Comparison of ENCODE assay signal across 14 cellular contexts in genomic region chr14:100679707-100680438, GRCh38. TPM values are rescaled to one million over a fixed set of nuclear protein-coding genes. Genes with fewer than 3 reads are reported as not detected.
DNase-seq lines count a peak whose midpoint lies in the region; ATAC-seq and TF ChIP-seq lines count a peak whose summit lies in the region.
"Had no signal": no experiment of that assay in that cellular context is flagged by ENCODE, and none has a peak within 500 bp of the region (broad histone marks: within the 10 kb centered on the region; RNA-seq: fewer than 3 reads in every experiment).

No MANE protein-coding gene starts in this region.

- no peaks in the 10 kb centered on the region for H3K9me3 Mint-ChIP-seq in activated T-cell treated with anti-CD3 and anti-CD28 coated beads, Interleukin-2, amount 50 U/mL, for 72 hours

- H4K8ac ChIP-seq in neuronal stem cell (ENCODE audit: low read depth, low read length) = peak overlapping the region; percentile 19

- intact Hi-C loops in posterior cingulate gyrus (cut with DNase I) = no loop called here

- peak overlapping the region; percentile 17 for H3K4ac ChIP-seq in neuronal stem cell (ENCODE audit: low read length)

- POLR2A ChIA-PET in AG04449 (lab: Yijun Ruan, JAX) = interaction anchor here (0.6 kb wide), 1 partner anchor 13 kb away, joined by 3 read pairs; no protein-coding TSS in a partner anchor

- DNase-seq in AG04449 (ENCODE audit: low read depth, low spot score) (peak; percentile 37), NB4 (ENCODE audit: low read depth) (peak; percentile 50), fibroblast of the aortic adventitia (ENCODE audit: low read depth) (peak; percentile 62), neuronal stem cell (ENCODE audit: low spot score) (no peak), DMS114 treated with DMSO at 0.1 percent for 48 hours (lab: John Stamatoyannopoulos, UW; ENCODE audit: unreplicated experiment) (no peak), posterior cingulate gyrus (no peak)
- DNase-seq in activated T-cell treated with anti-CD3 and anti-CD28 coated beads, Interleukin-2, amount 50 U/mL, for 72 hours = no peak
- DNase-seq: NCI-H2029 treated with DMSO at 0.1 percent for 48 hours; stimulated activated CD4-positive, alpha-beta T cell treated with anti-CD3 and anti-CD28 coated beads, Interleukin-4, amount 100 ng/mL, for 4 hours had no signal

- CTCF ChIA-PET in AG04449 (lab: Yijun Ruan, JAX) = interaction anchor here (0.9 to 10.3 kb wide), 5 partner anchors 9 to 296 kb away, joined by 4 to 121 read pairs (median 4); no protein-coding TSS in a partner anchor

- H3K27me3 ChIP-seq in neuronal stem cell (ENCODE audit: control insufficient read depth in 3 of 3, insufficient read depth in 3 of 3, low read depth in 1 of 3, low read length in 3 of 3) = peaks cover 0 to 5% (median 0%) of the 10 kb centered on the region in 3 experiments
- H3K27me3 ChIP-seq: BE2C had no signal

- ATAC-seq in GM18909 (IDR thresholded peaks at IDR 0.05; ENCODE audit: poor library complexity, unreplicated experiment) = no peak
- ATAC-seq in activated T-cell treated with anti-CD3 and anti-CD28 coated beads, Interleukin-2, amount 50 U/mL, for 72 hours (replicated peaks in 1 of 2) = no peak
- ATAC-seq: left colon had no signal

- no peaks in the 10 kb centered on the region for H3K27me3 Mint-ChIP-seq in activated T-cell treated with anti-CD3 and anti-CD28 coated beads, Interleukin-2, amount 50 U/mL, for 72 hours (ENCODE audit: low read depth)

- peak overlapping the region; percentile 95 for H2BK12ac ChIP-seq in neuronal stem cell (ENCODE audit: low read length)

- TF ChIP-seq CTCF in AG04449 (IDR thresholded peaks at IDR 0.05; ENCODE audit: insufficient read depth, low read length, missing control alignments) (peak; percentile 53), NB4 (IDR thresholded peaks at IDR 0.05; ENCODE audit: low read depth, low read length) (no peak), fibroblast of the aortic adventitia (IDR thresholded peaks at IDR 0.05; ENCODE audit: insufficient read depth, low read length) (peak; percentile 19)

- H2AK5ac ChIP-seq in neuronal stem cell (ENCODE audit: low read depth, low read length) = peak overlapping the region; percentile 90

- no peak overlapping the region for H3K27ac ChIP-seq in neuronal stem cell (replicated peaks; ENCODE audit: low read length)

- H3K18ac ChIP-seq in neuronal stem cell (ENCODE audit: low read length) = peak overlapping the region; percentile 88

- no peak overlapping the region for H3K4me3 Mint-ChIP-seq in activated T-cell treated with anti-CD3 and anti-CD28 coated beads, Interleukin-2, amount 50 U/mL, for 72 hours

- WGBS in neuronal stem cell (ENCODE audit: extremely low coverage in 2 of 2, insufficient read length in 2 of 2, insufficient replicate concordance in 1 of 2), 2 donors = no CpG with 5 or more reads among the region's 16 CpGs

- H3K4me1 ChIP-seq in neuronal stem cell (ENCODE audit: control insufficient read depth in 2 of 2, insufficient read depth in 1 of 2, low read depth in 1 of 2, low read length in 2 of 2) = peaks cover 16 to 28% of the 10 kb centered on the region in 2 donors

- no peak overlapping the region for H3K9ac ChIP-seq in neuronal stem cell (ENCODE audit: low read depth, low read length, poor library complexity)

- H2AFZ ChIP-seq in neuronal stem cell (ENCODE audit: low read length) = peak overlapping the region; percentile 94

- no peaks in the 10 kb centered on the region for H3K9me3 ChIP-seq in neuronal stem cell (replicated peaks in 1 of 2; ENCODE audit: control insufficient read depth in 2 of 2, insufficient read depth in 1 of 2, low read depth in 1 of 2, low read length in 2 of 2)
- H3K9me3 ChIP-seq: BE2C had no signal

- H3K36me3 Mint-ChIP-seq in activated T-cell treated with anti-CD3 and anti-CD28 coated beads, Interleukin-2, amount 50 U/mL, for 72 hours (ENCODE audit: insufficient read depth in 2 of 2) = no peaks in the 10 kb centered on the region

- H2BK15ac ChIP-seq in neuronal stem cell (ENCODE audit: low read length) = peak overlapping the region; percentile 93

- H2BK120ac ChIP-seq in neuronal stem cell (ENCODE audit: low read depth, low read length) = peak overlapping the region; percentile 47

- no peak for TF ChIP-seq POLR2A in NB4 (IDR thresholded peaks at IDR 0.05; ENCODE audit: extremely low read depth, insufficient read length)

- H3K27ac Mint-ChIP-seq in activated T-cell treated with anti-CD3 and anti-CD28 coated beads, Interleukin-2, amount 50 U/mL, for 72 hours = no peak overlapping the region

- H3K4me3 ChIP-seq in AG04449 (ENCODE audit: low read depth, low read length) = no peak overlapping the region
- H3K4me3 ChIP-seq in NB4 (ENCODE audit: low read depth, low read length) = peak overlapping the region; percentile 64
- H3K4me3 ChIP-seq in fibroblast of the aortic adventitia (ENCODE audit: low read depth, low read length) = no peak overlapping the region
- H3K4me3 ChIP-seq in neuronal stem cell (ENCODE audit: low read length in 2 of 2) = no peak overlapping the region
- H3K4me3 ChIP-seq: coronary artery had no signal

- no peak overlapping the region for H4K91ac ChIP-seq in neuronal stem cell (ENCODE audit: low read depth, low read length, poor library complexity)

- H2BK5ac ChIP-seq in neuronal stem cell (ENCODE audit: low read length) = no peak overlapping the region

- peaks cover 4% of the 10 kb centered on the region for H3K4me1 Mint-ChIP-seq in activated T-cell treated with anti-CD3 and anti-CD28 coated beads, Interleukin-2, amount 50 U/mL, for 72 hours (ENCODE audit: low read depth)

- H3K79me1 ChIP-seq in neuronal stem cell (ENCODE audit: low read depth, low read length) = no peaks in the 10 kb centered on the region

- no peaks in the 10 kb centered on the region for H3K36me3 ChIP-seq in neuronal stem cell (replicated peaks in 1 of 2; ENCODE audit: control insufficient read depth in 2 of 2, insufficient read depth in 2 of 2, low read length in 2 of 2)
- H3K36me3 ChIP-seq: BE2C had no signal

- H3K14ac ChIP-seq in neuronal stem cell (ENCODE audit: low read length) = no peak overlapping the region

- no peak overlapping the region for H3K23ac ChIP-seq in neuronal stem cell (ENCODE audit: low read depth, low read length, poor library complexity)

- no peak overlapping the region for H3K4me2 ChIP-seq in neuronal stem cell (ENCODE audit: insufficient read depth, low read length, poor library complexity, severe bottlenecking)

RNA-seq across cellular contexts. Expression of gene DLK1, which starts 46.8 kb away (rescaled TPM):
- total RNA-seq in fibroblast of the aortic adventitia (ENCODE audit: low replicate concordance) = 0.09 TPM in 1 of 2 replicates, not detected in the other
- 6,496 TPM for polyA plus RNA-seq in neuronal stem cell (2013, experiment 1 of 2)
- polyA plus RNA-seq in neuronal stem cell (2013, experiment 2 of 2) = 6,408 TPM
- total RNA-seq in activated T-cell treated with anti-CD3 and anti-CD28 coated beads, Interleukin-2, amount 50 U/mL, for 72 hours = not detected
- total RNA-seq: activated CD8-positive, alpha-beta memory T cell treated with anti-CD3 and anti-CD28 coated beads for 36 hours; left colon had no signal

Comparison
In these comparisons a context has a peak if more than half of its experiments do, and no peak if none do; other contexts are left out.
1. DNase-seq: peak in AG04449 (single experiment), NB4 (single experiment) and fibroblast of the aortic adventitia (single experiment); none in neuronal stem cell (single experiment), DMS114 treated with DMSO at 0.1 percent for 48 hours (single experiment), activated T-cell treated with anti-CD3 and anti-CD28 coated beads, Interleukin-2, amount 50 U/mL, for 72 hours (0 of 2) and posterior cingulate gyrus (0 of 10).